Comparison of ENCODE assay signal across 8 cellular contexts in the genomic region with DNA sequence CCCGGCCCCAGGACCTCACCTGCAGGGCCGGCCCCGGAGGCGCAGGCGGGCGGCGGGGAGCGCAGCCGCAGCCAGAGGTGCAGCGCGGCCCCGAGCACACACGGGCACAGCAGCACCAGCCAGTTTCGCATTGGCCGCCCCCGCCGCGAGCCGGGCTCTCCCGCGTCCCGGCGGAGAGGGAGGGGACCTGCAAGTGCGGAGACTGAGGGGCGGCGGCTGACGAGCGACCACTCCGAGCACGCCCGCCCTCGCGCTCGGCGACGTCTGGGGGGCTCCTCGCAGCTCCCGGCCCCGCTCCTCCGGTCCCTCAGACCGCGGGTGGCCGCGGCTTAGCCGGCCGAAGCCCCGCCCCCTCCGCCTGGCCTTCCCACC. TPM values are rescaled to one million over a fixed set of nuclear protein-coding genes. Genes with fewer than 3 reads are reported as not detected.
DNase-seq lines count a peak whose midpoint lies in the region; ATAC-seq and TF ChIP-seq lines count a peak whose summit lies in the region.

A gene (minus strand): TSS at position 331 of the 372 bp plus-strand sequence. CDS start 200 bp downstream, at position 131.

- TF ChIP-seq POLR2A in adrenal gland (IDR thresholded peaks at IDR 0.05), result peak; percentile 74 to 91

- H3K27ac ChIP-seq in C4-2B (peak within 1 kb of the TSS; percentile 100), adrenal gland (peak within 1 kb of the TSS; percentile 93 to 100 (median 97))

- H3K4me1 Mint-ChIP-seq in stimulated activated memory B cell treated with anti-CD40 and anti-IgM and Interleukin-4, amounts not matched to agents 10 μg/mL and 1 μg/mL and 100 μg/mL, for 72 hours, result peaks cover 22% of the 10 kb centered on the region

- DNase-seq in adrenal gland, result no peak
- no peak for DNase-seq in activated gamma-delta T cell treated with Interleukin-2 at 50 U/mL for 16 hours
- no peak for DNase-seq in SW480 (ENCODE audit: low spot score)

- ATAC-seq in GM19397 (IDR thresholded peaks at IDR 0.05; ENCODE audit: unreplicated experiment), result peak; percentile 44
- ATAC-seq in HG03460 (IDR thresholded peaks at IDR 0.05; ENCODE audit: unreplicated experiment), result peak; percentile 40
- peak; percentile 82 for ATAC-seq in stimulated activated memory B cell treated with anti-CD40 and anti-IgM and Interleukin-4, amounts not matched to agents 10 μg/mL and 1 μg/mL and 100 μg/mL, for 72 hours

- no peaks in the 10 kb centered on the region for H3K27me3 ChIP-seq in adrenal gland

- TF ChIP-seq CTCF in C4-2B (conservative IDR thresholded peaks at IDR 0.05) (no peak), adrenal gland (IDR thresholded peaks at IDR 0.05) (no peak)

- no peaks in the 10 kb centered on the region for H3K9me3 ChIP-seq in adrenal gland (replicated peaks in 1 of 3)
- peaks cover 2% of the 10 kb centered on the region for H3K9me3 ChIP-seq in iPS-18c (ENCODE audit: control insufficient read depth, insufficient read depth, low read length)

- H3K27me3 Mint-ChIP-seq in stimulated activated memory B cell treated with anti-CD40 and anti-IgM and Interleukin-4, amounts not matched to agents 10 μg/mL and 1 μg/mL and 100 μg/mL, for 72 hours, result no peaks in the 10 kb centered on the region

- H3K4me1 ChIP-seq in adrenal gland (replicated peaks in 1 of 2), result peaks cover 5 to 27% of the 10 kb centered on the region in 2 donors

- peak within 1 kb of the TSS; percentile 99 for H3K4me3 Mint-ChIP-seq in stimulated activated memory B cell treated with anti-CD40 and anti-IgM and Interleukin-4, amounts not matched to agents 10 μg/mL and 1 μg/mL and 100 μg/mL, for 72 hours

- H3K9me3 Mint-ChIP-seq in stimulated activated memory B cell treated with anti-CD40 and anti-IgM and Interleukin-4, amounts not matched to agents 10 μg/mL and 1 μg/mL and 100 μg/mL, for 72 hours, result no peaks in the 10 kb centered on the region

- H3K36me3 ChIP-seq in adrenal gland (replicated peaks in 1 of 2), result no peaks in the 10 kb centered on the region

- no peaks in the 10 kb centered on the region for H3K36me3 Mint-ChIP-seq in stimulated activated memory B cell treated with anti-CD40 and anti-IgM and Interleukin-4, amounts not matched to agents 10 μg/mL and 1 μg/mL and 100 μg/mL, for 72 hours

- H3K4me3 ChIP-seq in adrenal gland, result peak within 1 kb of the TSS; percentile 49 to 75 (median 70)
- H3K4me3 ChIP-seq in iPS-18c (ENCODE audit: insufficient read depth, low read depth, low read length), result peak within 1 kb of the TSS; percentile 93

- 0 to 1% methylated on average over 40 to 48 of the region's 48 CpGs; no CpG with 5 or more reads in 2 of the 4 donors for WGBS in adrenal gland, 4 donors

- intact Hi-C loops in adrenal gland (cut with DNase I), result no loop called here

- peak within 1 kb of the TSS; percentile 98 for H3K27ac Mint-ChIP-seq in stimulated activated memory B cell treated with anti-CD40 and anti-IgM and Interleukin-4, amounts not matched to agents 10 μg/mL and 1 μg/mL and 100 μg/mL, for 72 hours

RNA-seq across cellular contexts. Expression of the gene that starts here (rescaled TPM):
- 10 to 100 TPM; 19.1 to 66.2 (median 24.1) TPM for total RNA-seq in adrenal gland
- polyA plus RNA-seq in adrenal gland, result 10 to 100 TPM in 1 of 3 donors, 1 to 10 TPM in 2; 2.7 to 15.7 (median 2.9) TPM
